8 cellular contexts compared by ENCODE assay signal in the genomic region with DNA sequence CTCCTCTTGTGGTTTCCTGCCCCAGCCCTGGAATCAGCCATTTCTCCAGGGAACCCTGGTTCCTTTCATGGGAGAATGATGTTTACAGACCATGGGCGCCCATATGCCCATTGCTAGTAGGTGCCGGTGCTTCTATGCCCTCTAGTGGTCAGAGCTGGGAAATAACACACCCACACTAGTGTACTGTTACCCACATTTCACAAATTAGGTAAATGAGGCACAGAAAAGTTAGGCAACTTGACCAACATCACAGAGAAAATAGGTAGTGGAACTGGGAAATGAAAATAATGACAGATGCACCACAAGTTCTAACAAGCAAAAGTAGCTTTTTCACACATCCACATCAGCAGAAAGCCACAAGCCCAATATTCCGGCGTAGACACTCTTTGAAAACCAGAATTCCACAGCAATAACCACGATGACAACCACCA. TPM values are rescaled to one million over a fixed set of nuclear protein-coding genes. Genes with fewer than 3 reads are reported as not detected.
DNase-seq lines count a peak whose midpoint lies in the region; ATAC-seq and TF ChIP-seq lines count a peak whose summit lies in the region.

No MANE protein-coding gene starts in this region.

- H3K4me1 ChIP-seq in uterus = no peaks in the 10 kb centered on the region

- TF ChIP-seq CTCF in fibroblast of mammary gland (conservative IDR thresholded peaks at IDR 0.05; ENCODE audit: control insufficient read depth, insufficient read depth, low read depth, low read length) (peak; percentile 63), omental fat pad (IDR thresholded peaks at IDR 0.05) (no peak), uterus (IDR thresholded peaks at IDR 0.05) (peak; percentile 14 to 54 (median 40))

- no peaks in the 10 kb centered on the region for H3K9me3 ChIP-seq in uterus

- H3K4me3 ChIP-seq in fibroblast of mammary gland (ENCODE audit: control insufficient read depth, low read depth, low read length) (no peak overlapping the region), uterus (no peak overlapping the region)

- H3K27me3 ChIP-seq in uterus = no peaks in the 10 kb centered on the region

- no peaks in the 10 kb centered on the region for H3K36me3 ChIP-seq in uterus

- ATAC-seq in HG03378 (IDR thresholded peaks at IDR 0.05; ENCODE audit: unreplicated experiment) (peak; percentile 56), omental fat pad (ENCODE audit: low FRiP score) (peak; percentile 73), GM19023 (IDR thresholded peaks at IDR 0.05; ENCODE audit: unreplicated experiment) (no peak)

- intact Hi-C loops in uterus (cut with DNase I; ENCODE audit: low total_unique reads) = no loop called here

- TF ChIP-seq POLR2A in uterus (IDR thresholded peaks at IDR 0.05) = no peak

- DNase-seq in CMK (ENCODE audit: low read depth) (peak; percentile 26), NCI-H82 treated with DMSO at 0.1 percent for 48 hours (lab: John Stamatoyannopoulos, UW; ENCODE audit: unreplicated experiment) (peak; percentile 18), fibroblast of mammary gland (ENCODE audit: low read depth) (peak; percentile 38), omental fat pad (ENCODE audit: low spot score) (no peak), uterus (no peak)
- peak; percentile 24 for DNase-seq in activated CD8-positive, alpha-beta memory T cell treated with anti-CD3 and anti-CD28 coated beads, Interleukin-2, amount 50 U/mL, for 1 hour (ENCODE audit: extremely low read depth)

- no peak overlapping the region for H3K27ac ChIP-seq in uterus

RNA-seq across cellular contexts. Expression of a gene that starts 1.3 kb away (rescaled TPM):
- total RNA-seq in omental fat pad (10 to 100 TPM in 1 of 4 donors, not detected in 3; 20.3 TPM), uterus (not detected)

RNA-seq across cellular contexts. Expression of a gene that starts 39.7 kb away (rescaled TPM):
- total RNA-seq in omental fat pad (under 1 TPM in 1 of 4 donors, not detected in 3; 0.19 TPM), uterus (under 1 TPM in 1 of 4 donors, not detected in 3; 0.41 TPM)

RNA-seq across cellular contexts. Expression of a gene that starts 49.4 kb away (rescaled TPM):
- not detected for total RNA-seq in omental fat pad
- total RNA-seq in uterus = not detected

RNA-seq across cellular contexts. Expression of a gene that starts 49.8 kb away (rescaled TPM):
- not detected for total RNA-seq in omental fat pad
- total RNA-seq in uterus = under 1 TPM in 1 of 4 donors, not detected in 3; 0.14 TPM

Comparison
In these comparisons a context has a peak if more than half of its experiments do, and no peak if none do; other contexts are left out.
1. DNase-seq: peak in CMK (single experiment), NCI-H82 treated with DMSO at 0.1 percent for 48 hours (single experiment), activated CD8-positive, alpha-beta memory T cell treated with anti-CD3 and anti-CD28 coated beads, Interleukin-2, amount 50 U/mL, for 1 hour (single experiment) and fibroblast of mammary gland (single experiment); none in omental fat pad (single experiment) and uterus (0 of 2).
2. CTCF ChIP-seq: peak in fibroblast of mammary gland (single experiment) and uterus (4 of 4); none in omental fat pad (0 of 3).